10 cellular contexts compared by ENCODE assay signal in the genomic region with DNA sequence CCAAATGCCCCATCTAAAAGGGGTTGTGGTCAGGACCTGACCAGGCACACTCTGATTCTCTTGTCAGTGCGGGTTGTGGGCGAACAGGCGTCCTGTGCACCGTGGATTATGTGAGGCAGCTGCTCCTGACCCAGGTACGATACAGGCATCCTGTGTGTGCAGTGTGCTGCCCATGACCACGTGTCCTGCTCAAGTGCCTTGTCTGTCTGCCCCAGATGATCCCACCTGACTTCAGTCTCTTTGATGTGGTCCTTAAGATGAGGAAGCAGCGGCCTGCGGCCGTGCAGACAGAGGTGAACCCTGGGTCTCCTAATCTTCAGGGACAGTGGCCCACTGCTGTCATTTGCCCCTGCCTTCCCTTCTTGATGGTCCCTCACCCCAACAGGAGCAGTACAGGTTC. TPM values are rescaled to one million over a fixed set of nuclear protein-coding genes. Genes with fewer than 3 reads are reported as not detected.
DNase-seq lines count a peak whose midpoint lies in the region; ATAC-seq lines count a peak whose summit lies in the region.
"Had no signal": no experiment of that assay in that cellular context is flagged by ENCODE, and none has a peak within 500 bp of the region (broad histone marks: within the 10 kb centered on the region; RNA-seq: fewer than 3 reads in every experiment).

No MANE protein-coding gene starts in this region.

- peak; percentile 32 to 33 for ATAC-seq in activated T-cell treated with anti-CD3 and anti-CD28 coated beads, Interleukin-2, amount 50 U/mL, for 72 hours (replicated peaks in 1 of 2)
- ATAC-seq in naive thymus-derived CD4-positive, alpha-beta T cell = peak; percentile 19
- no peak for ATAC-seq in HG02759 (IDR thresholded peaks at IDR 0.05; ENCODE audit: unreplicated experiment)
- no peak for ATAC-seq in HG02870 (IDR thresholded peaks at IDR 0.05; ENCODE audit: unreplicated experiment)
- no peak for ATAC-seq in GM21528 (IDR thresholded peaks at IDR 0.05; ENCODE audit: low FRiP score, unreplicated experiment)
- ATAC-seq: left colon, right cardiac atrium had no signal

- POLR2A ChIA-PET in CD8-positive, alpha-beta memory T cell (lab: Charles Lee) = interaction anchor here (0.7 to 3.1 kb wide), 2 partner anchors 15 to 28 kb away, joined by 3 to 16 read pairs; a partner anchor contains a TSS
- POLR2A ChIA-PET in naive thymus-derived CD4-positive, alpha-beta T cell (lab: Charles Lee) = interaction anchor here (1.2 to 7.0 kb wide), 2 partner anchors 23 to 27 kb away, joined by 3 to 92 read pairs; a partner anchor contains a TSS

- no peaks in the 10 kb centered on the region for H3K27me3 Mint-ChIP-seq in CD8-positive, alpha-beta memory T cell
- H3K27me3 Mint-ChIP-seq in IgD-negative memory B cell = no peaks in the 10 kb centered on the region
- H3K27me3 Mint-ChIP-seq in activated T-cell treated with anti-CD3 and anti-CD28 coated beads, Interleukin-2, amount 50 U/mL, for 72 hours (ENCODE audit: low read depth) = no peaks in the 10 kb centered on the region
- peaks cover 0 to under 1% (median 0%) of the 10 kb centered on the region in 5 donors for H3K27me3 Mint-ChIP-seq in naive thymus-derived CD4-positive, alpha-beta T cell

- intact Hi-C loops in naive thymus-derived CD4-positive, alpha-beta T cell (cut with micrococcal nuclease) = loop anchor here (10.0 kb wide), 3 partner anchors 354 to 1124 kb away; a partner anchor contains a TSS

- peak overlapping the region; percentile 85 to 97 (median 96) for H3K27ac Mint-ChIP-seq in CD8-positive, alpha-beta memory T cell
- H3K27ac Mint-ChIP-seq in IgD-negative memory B cell = peak overlapping the region; percentile 90 to 96 (median 94)
- H3K27ac Mint-ChIP-seq in activated T-cell treated with anti-CD3 and anti-CD28 coated beads, Interleukin-2, amount 50 U/mL, for 72 hours = peak overlapping the region; percentile 92
- H3K27ac Mint-ChIP-seq in naive thymus-derived CD4-positive, alpha-beta T cell = peak overlapping the region; percentile 81 to 97 (median 95)

- peaks cover 3 to 18% (median 5%) of the 10 kb centered on the region in 3 donors for H3K36me3 Mint-ChIP-seq in CD8-positive, alpha-beta memory T cell
- H3K36me3 Mint-ChIP-seq in IgD-negative memory B cell = no peaks in the 10 kb centered on the region
- peaks cover 4 to 20% of the 10 kb centered on the region in 2 donors for H3K36me3 Mint-ChIP-seq in activated T-cell treated with anti-CD3 and anti-CD28 coated beads, Interleukin-2, amount 50 U/mL, for 72 hours (ENCODE audit: insufficient read depth in 2 of 2)
- peaks cover 4 to 41% (median 7%) of the 10 kb centered on the region in 5 donors for H3K36me3 Mint-ChIP-seq in naive thymus-derived CD4-positive, alpha-beta T cell

- no peaks in the 10 kb centered on the region for H3K36me3 ChIP-seq in CD8-positive, alpha-beta memory T cell (ENCODE audit: insufficient read depth, low read length)
- no peaks in the 10 kb centered on the region for H3K36me3 ChIP-seq in naive thymus-derived CD4-positive, alpha-beta T cell (ENCODE audit: control insufficient read depth in 2 of 3, insufficient read depth in 3 of 3, low read length in 3 of 3)

- H3K4me1 Mint-ChIP-seq in CD8-positive, alpha-beta memory T cell = peaks cover 42 to 55% (median 52%) of the 10 kb centered on the region in 3 donors
- peaks cover 33 to 49% (median 38%) of the 10 kb centered on the region in 3 donors for H3K4me1 Mint-ChIP-seq in IgD-negative memory B cell
- peaks cover 48% of the 10 kb centered on the region for H3K4me1 Mint-ChIP-seq in activated T-cell treated with anti-CD3 and anti-CD28 coated beads, Interleukin-2, amount 50 U/mL, for 72 hours (ENCODE audit: low read depth)
- peaks cover 40 to 53% (median 51%) of the 10 kb centered on the region in 7 donors for H3K4me1 Mint-ChIP-seq in naive thymus-derived CD4-positive, alpha-beta T cell

- peaks cover 30% of the 10 kb centered on the region for H3K4me1 ChIP-seq in CD8-positive, alpha-beta memory T cell (ENCODE audit: insufficient read depth, low read length)
- H3K4me1 ChIP-seq in naive thymus-derived CD4-positive, alpha-beta T cell (ENCODE audit: control insufficient read depth in 2 of 2, insufficient read depth in 2 of 2, low read length in 2 of 2) = peaks cover 25 to 34% of the 10 kb centered on the region in 2 donors

- no peaks in the 10 kb centered on the region for H3K9me3 ChIP-seq in CD8-positive, alpha-beta memory T cell (ENCODE audit: low read length)
- no peaks in the 10 kb centered on the region for H3K9me3 ChIP-seq in naive thymus-derived CD4-positive, alpha-beta T cell (ENCODE audit: control insufficient read depth in 2 of 3, low read length in 3 of 3)

- H3K4me3 ChIP-seq in CD8-positive, alpha-beta memory T cell (ENCODE audit: low read length) = peak overlapping the region; percentile 2
- H3K4me3 ChIP-seq in naive thymus-derived CD4-positive, alpha-beta T cell (ENCODE audit: low read length) = peak overlapping the region; percentile 83

- no peaks in the 10 kb centered on the region for H3K9me3 Mint-ChIP-seq in CD8-positive, alpha-beta memory T cell
- H3K9me3 Mint-ChIP-seq in IgD-negative memory B cell = no peaks in the 10 kb centered on the region
- H3K9me3 Mint-ChIP-seq in activated T-cell treated with anti-CD3 and anti-CD28 coated beads, Interleukin-2, amount 50 U/mL, for 72 hours = no peaks in the 10 kb centered on the region
- H3K9me3 Mint-ChIP-seq in naive thymus-derived CD4-positive, alpha-beta T cell = peaks cover 0 to 1% (median 0%) of the 10 kb centered on the region in 11 donors

- peak overlapping the region; percentile 92 to 97 (median 95) for H3K4me3 Mint-ChIP-seq in CD8-positive, alpha-beta memory T cell
- peak overlapping the region; percentile 92 to 96 (median 94) for H3K4me3 Mint-ChIP-seq in IgD-negative memory B cell
- peak overlapping the region; percentile 83 to 88 for H3K4me3 Mint-ChIP-seq in activated T-cell treated with anti-CD3 and anti-CD28 coated beads, Interleukin-2, amount 50 U/mL, for 72 hours
- H3K4me3 Mint-ChIP-seq in naive thymus-derived CD4-positive, alpha-beta T cell = peak overlapping the region; percentile 87 to 99 (median 94)

- CTCF ChIA-PET in CD8-positive, alpha-beta memory T cell (lab: Charles Lee) = interaction anchor here (2.0 kb wide), 1 partner anchor 189 kb away, joined by 5 read pairs; a partner anchor contains a TSS
- CTCF ChIA-PET in naive thymus-derived CD4-positive, alpha-beta T cell (lab: Charles Lee) = interaction anchor here (1.8 kb wide), 1 partner anchor 28 kb away, joined by 8 read pairs; a partner anchor contains a TSS

- H3K27ac ChIP-seq in CD8-positive, alpha-beta memory T cell (ENCODE audit: low read depth, low read length) = no peak overlapping the region
- peak overlapping the region; percentile 43 for H3K27ac ChIP-seq in naive thymus-derived CD4-positive, alpha-beta T cell (ENCODE audit: low read depth, low read length)

- DNase-seq in CD8-positive, alpha-beta memory T cell = peak; percentile 25 to 66 (median 51)
- peak; percentile 48 to 52 for DNase-seq in activated T-cell treated with anti-CD3 and anti-CD28 coated beads, Interleukin-2, amount 50 U/mL, for 72 hours
- DNase-seq in naive thymus-derived CD4-positive, alpha-beta T cell = peak in 7 of 9 donors; percentile 23 to 37 (median 30)
- DNase-seq in NCI-H2196 (lab: John Stamatoyannopoulos, UW; ENCODE audit: unreplicated experiment) = no peak
- DNase-seq: left colon had no signal

- no peaks in the 10 kb centered on the region for H3K27me3 ChIP-seq in CD8-positive, alpha-beta memory T cell (ENCODE audit: insufficient read depth, low read length, poor library complexity, severe bottlenecking)
- no peaks in the 10 kb centered on the region for H3K27me3 ChIP-seq in naive thymus-derived CD4-positive, alpha-beta T cell (ENCODE audit: control insufficient read depth in 2 of 2, insufficient read depth in 2 of 2, low read length in 2 of 2)

RNA-seq across cellular contexts. Expression of a gene that starts 14.6 kb away (rescaled TPM):
- 10 to 100 TPM; 55.1 to 60.0 TPM for total RNA-seq in CD8-positive, alpha-beta memory T cell
- polyA plus RNA-seq in CD8-positive, alpha-beta memory T cell = 77.7 TPM
- polyA plus RNA-seq in IgD-negative memory B cell = 124 TPM
- 10 to 100 TPM; 48.8 to 50.7 TPM for total RNA-seq in activated T-cell treated with anti-CD3 and anti-CD28 coated beads, Interleukin-2, amount 50 U/mL, for 72 hours
- total RNA-seq in naive thymus-derived CD4-positive, alpha-beta T cell = 100 to 1,000 TPM in 1 of 5 experiments, 10 to 100 TPM in 4; 43.3 to 112 (median 44.2) TPM
- 10 to 100 TPM; 39.4 to 53.2 TPM for polyA plus RNA-seq in naive thymus-derived CD4-positive, alpha-beta T cell

RNA-seq across cellular contexts. Expression of a gene that starts 27.8 kb away (rescaled TPM):
- 100 to 1,000 TPM; 227 to 239 TPM for total RNA-seq in CD8-positive, alpha-beta memory T cell
- 86.8 TPM for polyA plus RNA-seq in CD8-positive, alpha-beta memory T cell
- 102 TPM for polyA plus RNA-seq in IgD-negative memory B cell
- total RNA-seq in activated T-cell treated with anti-CD3 and anti-CD28 coated beads, Interleukin-2, amount 50 U/mL, for 72 hours = 10 to 100 TPM; 77.4 to 95.4 TPM
- total RNA-seq in naive thymus-derived CD4-positive, alpha-beta T cell = 10 to 100 TPM; 69.9 to 88.5 (median 79.3) TPM
- 10 to 100 TPM; 76.3 to 82.7 TPM for polyA plus RNA-seq in naive thymus-derived CD4-positive, alpha-beta T cell

Comparison
In these comparisons a context has a peak if more than half of its experiments do, and no peak if none do; other contexts are left out.
1. ATAC-seq: peak in activated T-cell treated with anti-CD3 and anti-CD28 coated beads, Interleukin-2, amount 50 U/mL, for 72 hours (2 of 2) and naive thymus-derived CD4-positive, alpha-beta T cell (single experiment); none in HG02759 (single experiment), HG02870 (single experiment) and GM21528 (single experiment).
2. Peak in every context shown above with its lines, with median percentiles within 50 percentile points of each other: H3K27ac Mint-ChIP-seq and H3K4me3 Mint-ChIP-seq.